9 cellular contexts compared by ENCODE assay signal in genomic region chr2:239934571-239935171, GRCh38.
A peak's percentile ranks its signal among the peaks of the same experiment; 100 is the strongest.
DNase-seq lines count a peak whose midpoint lies in the region; TF ChIP-seq lines count a peak whose summit lies in the region.
"Had no signal": no experiment of that assay in that cellular context is flagged by ENCODE, and none has a peak within 500 bp of the region (broad histone marks: within the 10 kb centered on the region; RNA-seq: fewer than 3 reads in every experiment).

No MANE protein-coding gene starts in this region.

- H3K4me2 ChIP-seq in DOHH2 (ENCODE audit: low read length) (no peak overlapping the region), Loucy (ENCODE audit: low read depth, low read length, poor library complexity, severe bottlenecking) (no peak overlapping the region)

- no peaks in the 10 kb centered on the region for H3K9me2 ChIP-seq in DOHH2 (replicated peaks; ENCODE audit: control insufficient read depth, low read length)
- H3K9me2 ChIP-seq in Loucy (replicated peaks; ENCODE audit: low read depth, low read length) = no peaks in the 10 kb centered on the region

- H3K27me3 ChIP-seq in DOHH2 (ENCODE audit: control insufficient read depth, low read length) (no peaks in the 10 kb centered on the region), Loucy (ENCODE audit: insufficient read depth, low read length, poor library complexity, severe bottlenecking) (no peaks in the 10 kb centered on the region)

- H3K36me3 ChIP-seq in DOHH2 (ENCODE audit: control insufficient read depth, low read length) = no peaks in the 10 kb centered on the region
- H3K36me3 ChIP-seq in Loucy (ENCODE audit: insufficient read depth, low read length) = no peaks in the 10 kb centered on the region

- H2AFZ ChIP-seq in Loucy (ENCODE audit: low read length) = no peak overlapping the region

- DNase-seq in cardiac fibroblast (ENCODE audit: low read depth in 2 of 2) = peak; percentile 44 to 60
- peak; percentile 47 for DNase-seq in kidney glomerular epithelial cell (lab: John Stamatoyannopoulos, UW)
- peak; percentile 22 for DNase-seq in stimulated activated CD4-positive, alpha-beta T cell treated with anti-CD3 and anti-CD28 coated beads, Interleukin-2, amount 100 ng/mL, for 4 hours (ENCODE audit: low read depth)
- DNase-seq in DMS114 treated with DMSO at 0.1 percent for 48 hours (lab: John Stamatoyannopoulos, UW; ENCODE audit: unreplicated experiment) = no peak
- no peak for DNase-seq in NCI-H345 (lab: John Stamatoyannopoulos, UW)

- H3K4me1 ChIP-seq in DOHH2 (ENCODE audit: control insufficient read depth, low read length) (no peaks in the 10 kb centered on the region), Loucy (ENCODE audit: insufficient read depth, low read length, poor library complexity, severe bottlenecking) (no peaks in the 10 kb centered on the region)

- no peak overlapping the region for H3K9ac ChIP-seq in Loucy (ENCODE audit: low read depth, low read length, poor library complexity, severe bottlenecking)

- H4K20me1 ChIP-seq in DOHH2 (ENCODE audit: control insufficient read depth, insufficient read depth, low read depth, low read length) = no peaks in the 10 kb centered on the region
- H4K20me1 ChIP-seq in Loucy (ENCODE audit: insufficient read depth, low read length, poor library complexity, severe bottlenecking) = no peaks in the 10 kb centered on the region

- H3K9me3 ChIP-seq in DOHH2 (ENCODE audit: control insufficient read depth, insufficient read depth, low read length) = no peaks in the 10 kb centered on the region
- H3K9me3 ChIP-seq in Loucy (ENCODE audit: insufficient read depth, low read depth, low read length) = no peaks in the 10 kb centered on the region

- H3K4me3 ChIP-seq in DOHH2 (ENCODE audit: low read length) (no peak overlapping the region), Loucy (ENCODE audit: low read length, poor library complexity, severe bottlenecking) (no peak overlapping the region), WI38 (ENCODE audit: low read depth, low read length) (no peak overlapping the region), cardiac fibroblast (replicated peaks in 1 of 2; ENCODE audit: low read depth in 2 of 2, low read length in 2 of 2) (no peak overlapping the region)
- H3K4me3 ChIP-seq: SK-N-MC had no signal

- H3K27ac ChIP-seq in DOHH2 (ENCODE audit: low read depth, low read length) = no peak overlapping the region
- H3K27ac ChIP-seq: SK-N-MC had no signal

- peak; percentile 81 for TF ChIP-seq CTCF in DOHH2 (IDR thresholded peaks at IDR 0.05; ENCODE audit: low read depth, low read length, poor library complexity, severe bottlenecking)
- TF ChIP-seq CTCF in Loucy (conservative IDR thresholded peaks at IDR 0.05; ENCODE audit: low read length) = peak; percentile 66
- TF ChIP-seq CTCF in WI38 (IDR thresholded peaks at IDR 0.05; ENCODE audit: low read depth, low read length) = peak; percentile 66
- peak; percentile 63 for TF ChIP-seq CTCF in cardiac fibroblast (IDR thresholded peaks at IDR 0.05; ENCODE audit: low read depth, low read length)

- H3F3A ChIP-seq in DOHH2 (ENCODE audit: control insufficient read depth, insufficient read depth) = no peaks in the 10 kb centered on the region
- no peaks in the 10 kb centered on the region for H3F3A ChIP-seq in Loucy (ENCODE audit: low read depth)

- no peaks in the 10 kb centered on the region for H3K79me2 ChIP-seq in DOHH2 (ENCODE audit: control insufficient read depth, low read length)
- no peaks in the 10 kb centered on the region for H3K79me2 ChIP-seq in Loucy (ENCODE audit: insufficient read depth, low read length)

Comparison
In these comparisons a context has a peak if more than half of its experiments do, and no peak if none do; other contexts are left out.
1. DNase-seq: peak in cardiac fibroblast (2 of 2), kidney glomerular epithelial cell (single experiment) and stimulated activated CD4-positive, alpha-beta T cell treated with anti-CD3 and anti-CD28 coated beads, Interleukin-2, amount 100 ng/mL, for 4 hours (single experiment); none in DMS114 treated with DMSO at 0.1 percent for 48 hours (single experiment) and NCI-H345 (single experiment).
2. Peak in every context shown above with its lines, with median percentiles within 50 percentile points of each other: CTCF ChIP-seq.